ENCODE assay signal across 1 cellular context in genomic region chr15:29821416-29822099, GRCh38.
TF ChIP-seq lines count a peak whose summit lies in the region.

No MANE protein-coding gene starts in this region.

TF ChIP-seq in K562, 482 proteins besides CTCF, POLR2A, EP300 and RAD21 (continued from another document and continues in another):
- TF ChIP-seq TAF9B (IDR thresholded peaks at IDR 0.05; ENCODE audit: partially characterized antibody) (no peak), HNRNPLL (IDR thresholded peaks at IDR 0.05; ENCODE audit: low read depth, low read length, poor library complexity, severe bottlenecking) (no peak), STAG1 (CRISPR knock-in tag; IDR thresholded peaks at IDR 0.05; ENCODE audit: borderline replicate concordance) (no peak), NCOA4 (IDR thresholded peaks at IDR 0.05; ENCODE audit: partially characterized antibody) (no peak), SAFB (IDR thresholded peaks at IDR 0.05; ENCODE audit: borderline replicate concordance, low read depth, low read length) (no peak), ZNF436 (CRISPR knock-in tag; IDR thresholded peaks at IDR 0.05) (no peak), E4F1 (CRISPR knock-in tag; IDR thresholded peaks at IDR 0.05; ENCODE audit: borderline replicate concordance) (no peak), ETV5 (CRISPR knock-in tag; IDR thresholded peaks at IDR 0.05; ENCODE audit: low read depth) (no peak), SETDB1 (IDR thresholded peaks at IDR 0.05; ENCODE audit: low read length) (no peak), SNRNP70 (optimal IDR thresholded peaks at IDR 0.05; ENCODE audit: low read depth, low read length) (no peak), ZKSCAN1 (IDR thresholded peaks at IDR 0.05; ENCODE audit: low read depth, low read length) (peak; percentile 100), BDP1 (IDR thresholded peaks at IDR 0.05; ENCODE audit: insufficient read depth, insufficient read length) (no peak), ELF4 (CRISPR knock-in tag; IDR thresholded peaks at IDR 0.05) (no peak), KAT2B (IDR thresholded peaks at IDR 0.05; ENCODE audit: low read depth, low read length) (no peak), LEF1 (IDR thresholded peaks at IDR 0.05) (no peak), ELF1 (tag; IDR thresholded peaks at IDR 0.05) (no peak), NBN (IDR thresholded peaks at IDR 0.05; ENCODE audit: low read depth) (no peak), ZBTB1 (CRISPR knock-in tag; IDR thresholded peaks at IDR 0.05; ENCODE audit: borderline replicate concordance, low read depth) (no peak), HMGXB4 (CRISPR knock-in tag; IDR thresholded peaks at IDR 0.05) (no peak), PRMT5 (CRISPR knock-in tag; IDR thresholded peaks at IDR 0.05) (no peak), BRD4 (IDR thresholded peaks at IDR 0.05) (no peak), KDM1A (IDR thresholded peaks at IDR 0.05) (no peak), ZNF707 (CRISPR knock-in tag; conservative IDR thresholded peaks at IDR 0.05) (no peak), HNRNPH1 (optimal IDR thresholded peaks at IDR 0.05; ENCODE audit: low read depth, low read length) (no peak), POLR3A (IDR thresholded peaks at IDR 0.05; ENCODE audit: borderline replicate concordance, extremely low read depth, insufficient read depth, insufficient read length) (no peak), ZNF766 (CRISPR knock-in tag; conservative IDR thresholded peaks at IDR 0.05) (no peak), PPARD (CRISPR knock-in tag; IDR thresholded peaks at IDR 0.05) (no peak), ESRRA (IDR thresholded peaks at IDR 0.05; ENCODE audit: borderline replicate concordance, low read depth) (peak; percentile 29; the same call in 1 of the 2 replicates), ZBTB7A (IDR thresholded peaks at IDR 0.05; ENCODE audit: borderline replicate concordance, control insufficient read depth, low read depth, low read length) (peak; percentile 67), PBX2 (CRISPR knock-in tag; IDR thresholded peaks at IDR 0.05; ENCODE audit: low read depth) (no peak), PBX2 (tag; conservative IDR thresholded peaks at IDR 0.05; ENCODE audit: low read depth) (no peak), STAT6 (CRISPR knock-in tag; IDR thresholded peaks at IDR 0.05) (no peak), RB1 (IDR thresholded peaks at IDR 0.05; ENCODE audit: low read depth) (no peak), E2F1 (CRISPR knock-in tag; IDR thresholded peaks at IDR 0.05) (no peak), TEAD1 (CRISPR knock-in tag; IDR thresholded peaks at IDR 0.05) (peak; percentile 81 to 84), MYNN (IDR thresholded peaks at IDR 0.05) (peak; percentile 48; the same call in 1 of the 2 replicates), MYNN (CRISPR knock-in tag; IDR thresholded peaks at IDR 0.05) (no peak), ZNF551 (CRISPR knock-in tag; IDR thresholded peaks at IDR 0.05) (no peak), ZNF212 (CRISPR knock-in tag; IDR thresholded peaks at IDR 0.05) (no peak), ZNF184 (CRISPR knock-in tag; IDR thresholded peaks at IDR 0.05) (no peak), ZNF668 (CRISPR knock-in tag; IDR thresholded peaks at IDR 0.05) (no peak)
- TF ChIP-seq, protein P1, sequence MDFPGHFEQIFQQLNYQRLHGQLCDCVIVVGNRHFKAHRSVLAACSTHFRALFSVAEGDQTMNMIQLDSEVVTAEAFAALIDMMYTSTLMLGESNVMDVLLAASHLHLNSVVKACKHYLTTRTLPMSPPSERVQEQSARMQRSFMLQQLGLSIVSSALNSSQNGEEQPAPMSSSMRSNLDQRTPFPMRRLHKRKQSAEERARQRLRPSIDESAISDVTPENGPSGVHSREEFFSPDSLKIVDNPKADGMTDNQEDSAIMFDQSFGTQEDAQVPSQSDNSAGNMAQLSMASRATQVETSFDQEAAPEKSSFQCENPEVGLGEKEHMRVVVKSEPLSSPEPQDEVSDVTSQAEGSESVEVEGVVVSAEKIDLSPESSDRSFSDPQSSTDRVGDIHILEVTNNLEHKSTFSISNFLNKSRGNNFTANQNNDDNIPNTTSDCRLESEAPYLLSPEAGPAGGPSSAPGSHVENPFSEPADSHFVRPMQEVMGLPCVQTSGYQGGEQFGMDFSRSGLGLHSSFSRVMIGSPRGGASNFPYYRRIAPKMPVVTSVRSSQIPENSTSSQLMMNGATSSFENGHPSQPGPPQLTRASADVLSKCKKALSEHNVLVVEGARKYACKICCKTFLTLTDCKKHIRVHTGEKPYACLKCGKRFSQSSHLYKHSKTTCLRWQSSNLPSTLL (IDR thresholded peaks at IDR 0.05), result no peak
- TF ChIP-seq, protein P2, sequence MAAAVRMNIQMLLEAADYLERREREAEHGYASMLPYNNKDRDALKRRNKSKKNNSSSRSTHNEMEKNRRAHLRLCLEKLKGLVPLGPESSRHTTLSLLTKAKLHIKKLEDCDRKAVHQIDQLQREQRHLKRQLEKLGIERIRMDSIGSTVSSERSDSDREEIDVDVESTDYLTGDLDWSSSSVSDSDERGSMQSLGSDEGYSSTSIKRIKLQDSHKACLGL (CRISPR knock-in tag; IDR thresholded peaks at IDR 0.05; ENCODE audit: borderline replicate concordance, poor library complexity, severe bottlenecking), result no peak
- TF ChIP-seq, protein P3, sequence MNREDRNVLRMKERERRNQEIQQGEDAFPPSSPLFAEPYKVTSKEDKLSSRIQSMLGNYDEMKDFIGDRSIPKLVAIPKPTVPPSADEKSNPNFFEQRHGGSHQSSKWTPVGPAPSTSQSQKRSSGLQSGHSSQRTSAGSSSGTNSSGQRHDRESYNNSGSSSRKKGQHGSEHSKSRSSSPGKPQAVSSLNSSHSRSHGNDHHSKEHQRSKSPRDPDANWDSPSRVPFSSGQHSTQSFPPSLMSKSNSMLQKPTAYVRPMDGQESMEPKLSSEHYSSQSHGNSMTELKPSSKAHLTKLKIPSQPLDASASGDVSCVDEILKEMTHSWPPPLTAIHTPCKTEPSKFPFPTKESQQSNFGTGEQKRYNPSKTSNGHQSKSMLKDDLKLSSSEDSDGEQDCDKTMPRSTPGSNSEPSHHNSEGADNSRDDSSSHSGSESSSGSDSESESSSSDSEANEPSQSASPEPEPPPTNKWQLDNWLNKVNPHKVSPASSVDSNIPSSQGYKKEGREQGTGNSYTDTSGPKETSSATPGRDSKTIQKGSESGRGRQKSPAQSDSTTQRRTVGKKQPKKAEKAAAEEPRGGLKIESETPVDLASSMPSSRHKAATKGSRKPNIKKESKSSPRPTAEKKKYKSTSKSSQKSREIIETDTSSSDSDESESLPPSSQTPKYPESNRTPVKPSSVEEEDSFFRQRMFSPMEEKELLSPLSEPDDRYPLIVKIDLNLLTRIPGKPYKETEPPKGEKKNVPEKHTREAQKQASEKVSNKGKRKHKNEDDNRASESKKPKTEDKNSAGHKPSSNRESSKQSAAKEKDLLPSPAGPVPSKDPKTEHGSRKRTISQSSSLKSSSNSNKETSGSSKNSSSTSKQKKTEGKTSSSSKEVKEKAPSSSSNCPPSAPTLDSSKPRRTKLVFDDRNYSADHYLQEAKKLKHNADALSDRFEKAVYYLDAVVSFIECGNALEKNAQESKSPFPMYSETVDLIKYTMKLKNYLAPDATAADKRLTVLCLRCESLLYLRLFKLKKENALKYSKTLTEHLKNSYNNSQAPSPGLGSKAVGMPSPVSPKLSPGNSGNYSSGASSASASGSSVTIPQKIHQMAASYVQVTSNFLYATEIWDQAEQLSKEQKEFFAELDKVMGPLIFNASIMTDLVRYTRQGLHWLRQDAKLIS (CRISPR knock-in tag; IDR thresholded peaks at IDR 0.05), result no peak
- TF ChIP-seq, protein P4, sequence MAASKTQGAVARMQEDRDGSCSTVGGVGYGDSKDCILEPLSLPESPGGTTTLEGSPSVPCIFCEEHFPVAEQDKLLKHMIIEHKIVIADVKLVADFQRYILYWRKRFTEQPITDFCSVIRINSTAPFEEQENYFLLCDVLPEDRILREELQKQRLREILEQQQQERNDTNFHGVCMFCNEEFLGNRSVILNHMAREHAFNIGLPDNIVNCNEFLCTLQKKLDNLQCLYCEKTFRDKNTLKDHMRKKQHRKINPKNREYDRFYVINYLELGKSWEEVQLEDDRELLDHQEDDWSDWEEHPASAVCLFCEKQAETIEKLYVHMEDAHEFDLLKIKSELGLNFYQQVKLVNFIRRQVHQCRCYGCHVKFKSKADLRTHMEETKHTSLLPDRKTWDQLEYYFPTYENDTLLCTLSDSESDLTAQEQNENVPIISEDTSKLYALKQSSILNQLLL (CRISPR knock-in tag; IDR thresholded peaks at IDR 0.05; ENCODE audit: borderline replicate concordance), result no peak
- TF ChIP-seq, protein P5, sequence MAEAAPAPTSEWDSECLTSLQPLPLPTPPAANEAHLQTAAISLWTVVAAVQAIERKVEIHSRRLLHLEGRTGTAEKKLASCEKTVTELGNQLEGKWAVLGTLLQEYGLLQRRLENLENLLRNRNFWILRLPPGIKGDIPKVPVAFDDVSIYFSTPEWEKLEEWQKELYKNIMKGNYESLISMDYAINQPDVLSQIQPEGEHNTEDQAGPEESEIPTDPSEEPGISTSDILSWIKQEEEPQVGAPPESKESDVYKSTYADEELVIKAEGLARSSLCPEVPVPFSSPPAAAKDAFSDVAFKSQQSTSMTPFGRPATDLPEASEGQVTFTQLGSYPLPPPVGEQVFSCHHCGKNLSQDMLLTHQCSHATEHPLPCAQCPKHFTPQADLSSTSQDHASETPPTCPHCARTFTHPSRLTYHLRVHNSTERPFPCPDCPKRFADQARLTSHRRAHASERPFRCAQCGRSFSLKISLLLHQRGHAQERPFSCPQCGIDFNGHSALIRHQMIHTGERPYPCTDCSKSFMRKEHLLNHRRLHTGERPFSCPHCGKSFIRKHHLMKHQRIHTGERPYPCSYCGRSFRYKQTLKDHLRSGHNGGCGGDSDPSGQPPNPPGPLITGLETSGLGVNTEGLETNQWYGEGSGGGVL (CRISPR knock-in tag; IDR thresholded peaks at IDR 0.05), result no peak
